16 cellular contexts compared by ENCODE assay signal in the genomic region with DNA sequence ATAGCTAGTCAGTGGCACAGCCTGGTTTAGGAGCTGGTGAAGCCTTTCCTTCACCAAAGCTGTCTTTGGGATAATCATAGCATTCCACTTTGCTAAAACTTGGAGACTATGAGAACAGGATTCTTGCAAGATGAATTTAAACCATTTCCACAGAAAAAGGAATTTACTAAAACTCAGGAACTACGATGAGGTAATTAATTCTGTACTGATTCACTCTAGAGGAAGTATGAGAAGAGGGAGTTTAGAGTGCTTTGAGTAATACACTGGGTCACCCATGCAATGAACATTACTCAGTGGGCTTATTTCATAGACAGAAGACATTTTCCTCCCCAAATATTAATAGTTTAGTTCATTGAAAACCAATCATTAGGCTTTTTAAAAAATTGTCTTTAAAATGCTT.
"Had no signal": no experiment of that assay in that cellular context is flagged by ENCODE, and none has a peak within 500 bp of the region (broad histone marks: within the 10 kb centered on the region; RNA-seq: fewer than 3 reads in every experiment).

No MANE protein-coding gene starts in this region.

- H3K4me3 Mint-ChIP-seq: activated CD4-positive, alpha-beta T cell treated with anti-CD3 and anti-CD28 coated beads, Interleukin-2, amount 10 ng/mL, durations not matched to agents 7 days and 5 days; activated naive CD8-positive, alpha-beta T cell treated with anti-CD3 and anti-CD28 coated beads for 36 hours; activated T-cell treated with anti-CD3 and anti-CD28 coated beads, Interleukin-2, amount 50 U/mL, for 24 hours; immature natural killer cell; T-helper 1 cell treated with Interleukin-12 subunit alpha and Interleukin-12 subunit beta and Interleukin-4 antibody, amounts not matched to agents 30 μg/mL and 1 μg/mL, for 36 hours had no signal

- H3K36me3 ChIP-seq: colonic mucosa, left ventricle myocardium inferior, ovary, suprapubic skin, upper lobe of right lung had no signal

- H3K36me3 Mint-ChIP-seq: activated naive CD8-positive, alpha-beta T cell treated with anti-CD3 and anti-CD28 coated beads for 36 hours; immature natural killer cell had no signal

- H3K27ac Mint-ChIP-seq: activated CD4-positive, alpha-beta T cell treated with anti-CD3 and anti-CD28 coated beads, Interleukin-2, amount 10 ng/mL, durations not matched to agents 7 days and 5 days; activated naive CD8-positive, alpha-beta T cell treated with anti-CD3 and anti-CD28 coated beads for 36 hours; activated T-cell treated with anti-CD3 and anti-CD28 coated beads, Interleukin-2, amount 50 U/mL, for 24 hours; immature natural killer cell; T-helper 1 cell treated with Interleukin-12 subunit alpha and Interleukin-12 subunit beta and Interleukin-4 antibody, amounts not matched to agents 30 μg/mL and 1 μg/mL, for 36 hours had no signal

- ATAC-seq: upper lobe of right lung had no signal

- H3K4me3 ChIP-seq: colonic mucosa, left ventricle myocardium inferior, ovary, suprapubic skin, upper lobe of right lung had no signal

- H3K27me3 ChIP-seq: colonic mucosa, ovary, suprapubic skin, upper lobe of right lung had no signal

- H3K9me3 Mint-ChIP-seq: activated CD4-positive, alpha-beta T cell treated with anti-CD3 and anti-CD28 coated beads, Interleukin-2, amount 10 ng/mL, durations not matched to agents 7 days and 5 days; activated naive CD8-positive, alpha-beta T cell treated with anti-CD3 and anti-CD28 coated beads for 36 hours; T-helper 1 cell treated with Interleukin-12 subunit alpha and Interleukin-12 subunit beta and Interleukin-4 antibody, amounts not matched to agents 30 μg/mL and 1 μg/mL, for 36 hours had no signal

- H3K27ac ChIP-seq: colonic mucosa, left ventricle myocardium inferior, ovary, suprapubic skin, upper lobe of right lung had no signal

- H3K4me1 ChIP-seq: colonic mucosa, left ventricle myocardium inferior, suprapubic skin, upper lobe of right lung had no signal

- H3K4me1 Mint-ChIP-seq: activated CD4-positive, alpha-beta T cell treated with anti-CD3 and anti-CD28 coated beads, Interleukin-2, amount 10 ng/mL, durations not matched to agents 7 days and 5 days; activated naive CD8-positive, alpha-beta T cell treated with anti-CD3 and anti-CD28 coated beads for 36 hours; immature natural killer cell had no signal

- DNase-seq: activated CD4-positive, alpha-beta T cell treated with anti-CD3 and anti-CD28 coated beads, Interleukin-2, amount 10 ng/mL, durations not matched to agents 7 days and 5 days; activated CD4-positive, CD25-positive, alpha-beta regulatory T cell; activated effector memory CD4-positive, alpha-beta T cell treated with anti-CD3 and anti-CD28 coated beads, Interleukin-2, amount 50 U/mL, for 16 hours; activated naive CD8-positive, alpha-beta T cell treated with anti-CD3 and anti-CD28 coated beads for 36 hours; activated T-cell treated with anti-CD3 and anti-CD28 coated beads, Interleukin-2, amount 50 U/mL, for 24 hours; colonic mucosa; effector CD4-positive, alpha-beta T cell; immature natural killer cell; left ventricle myocardium inferior; mesendoderm; ovary; stimulated activated CD4-positive, alpha-beta T cell treated with anti-CD3 and anti-CD28 coated beads, Interleukin-2, amount 100 ng/mL, for 48 hours; stimulated activated naive CD4-positive, alpha-beta T cell treated with Interleukin-2 at 50 U/mL for 16 hours; upper lobe of right lung had no signal

- H3K9me3 ChIP-seq: colonic mucosa, left ventricle myocardium inferior, ovary, suprapubic skin, upper lobe of right lung had no signal

- H3K27me3 Mint-ChIP-seq: activated CD4-positive, alpha-beta T cell treated with anti-CD3 and anti-CD28 coated beads, Interleukin-2, amount 10 ng/mL, durations not matched to agents 7 days and 5 days; activated naive CD8-positive, alpha-beta T cell treated with anti-CD3 and anti-CD28 coated beads for 36 hours; activated T-cell treated with anti-CD3 and anti-CD28 coated beads, Interleukin-2, amount 50 U/mL, for 24 hours had no signal
